In the genomic region with DNA sequence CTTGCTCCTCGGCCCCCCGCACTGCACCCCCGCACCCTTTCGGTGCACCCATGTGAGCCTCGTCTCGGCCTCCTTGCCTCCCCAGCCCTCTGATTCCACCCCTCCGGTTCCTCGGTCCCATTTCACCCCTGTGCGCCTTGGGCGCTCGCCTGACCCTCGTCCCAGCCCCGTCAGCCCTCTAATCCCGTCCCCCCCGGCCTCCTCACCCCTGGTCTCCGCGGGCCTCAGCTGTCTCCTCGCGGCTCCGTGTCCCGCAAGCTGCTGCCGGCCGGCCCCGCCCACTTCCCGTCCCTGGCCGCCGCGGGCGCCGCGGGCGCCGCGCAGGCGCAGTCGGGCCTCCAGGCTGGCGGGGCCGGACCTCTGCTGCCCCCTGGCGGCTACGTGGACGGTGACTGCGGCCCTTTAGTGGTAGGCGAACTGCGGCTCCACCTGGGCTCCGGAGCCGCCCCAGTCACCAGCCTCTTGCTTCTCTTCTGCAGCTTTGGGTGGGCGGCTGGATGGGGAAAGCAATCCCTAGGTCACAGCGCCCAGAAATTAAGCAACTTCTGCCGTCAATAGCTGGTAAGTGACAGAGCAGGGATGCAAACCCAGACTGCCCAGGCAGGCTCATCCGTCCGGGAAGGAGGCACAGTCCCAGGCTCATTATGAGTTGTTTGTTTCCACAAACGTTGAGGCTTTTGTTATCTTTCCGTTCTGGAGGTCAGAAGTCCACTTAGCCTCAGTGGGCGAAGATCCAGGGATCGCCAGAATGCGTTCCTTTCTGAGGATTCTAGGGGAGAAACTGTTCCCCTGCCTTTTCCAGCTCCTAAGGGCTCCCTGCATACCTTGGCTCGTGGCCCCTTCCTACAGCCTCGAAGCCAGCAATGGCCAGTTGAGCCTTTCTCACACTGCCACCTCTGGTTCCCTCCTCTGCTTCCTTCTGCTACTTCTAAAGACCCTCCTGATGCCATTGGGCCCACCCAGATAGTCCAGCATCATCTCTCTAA, we compare ENCODE assay signal across 8 cellular contexts. TPM values are rescaled to one million over a fixed set of nuclear protein-coding genes. Genes with fewer than 3 reads are reported as not detected.
DNase-seq lines count a peak whose midpoint lies in the region; ATAC-seq, FAIRE-seq and TF ChIP-seq lines count a peak whose summit lies in the region.

A gene with protein sequence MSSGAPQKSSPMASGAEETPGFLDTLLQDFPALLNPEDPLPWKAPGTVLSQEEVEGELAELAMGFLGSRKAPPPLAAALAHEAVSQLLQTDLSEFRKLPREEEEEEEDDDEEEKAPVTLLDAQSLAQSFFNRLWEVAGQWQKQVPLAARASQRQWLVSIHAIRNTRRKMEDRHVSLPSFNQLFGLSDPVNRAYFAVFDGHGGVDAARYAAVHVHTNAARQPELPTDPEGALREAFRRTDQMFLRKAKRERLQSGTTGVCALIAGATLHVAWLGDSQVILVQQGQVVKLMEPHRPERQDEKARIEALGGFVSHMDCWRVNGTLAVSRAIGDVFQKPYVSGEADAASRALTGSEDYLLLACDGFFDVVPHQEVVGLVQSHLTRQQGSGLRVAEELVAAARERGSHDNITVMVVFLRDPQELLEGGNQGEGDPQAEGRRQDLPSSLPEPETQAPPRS (minus strand): TSS at position 263 of the 986 bp plus-strand sequence. CDS start 6,800 bp downstream, outside the sequence.

- no peaks in the 10 kb centered on the region for H3K9me3 ChIP-seq in kidney (ENCODE audit: control insufficient read depth in 1 of 2, low read length in 2 of 2)

- peak within 1 kb of the TSS; percentile 67 to 74 for H3K4me3 ChIP-seq in kidney (ENCODE audit: low read length in 2 of 2)

- no peaks in the 10 kb centered on the region for H3K36me3 ChIP-seq in kidney (ENCODE audit: control insufficient read depth in 1 of 2, insufficient read depth in 2 of 2, low read length in 2 of 2)

- H3K4me1 ChIP-seq in kidney (ENCODE audit: control insufficient read depth in 1 of 2, insufficient read depth in 1 of 2, low read depth in 1 of 2, low read length in 2 of 2), result peaks cover 3 to 7% of the 10 kb centered on the region in 2 donors

- peak; percentile 55 for ATAC-seq in HG02870 (IDR thresholded peaks at IDR 0.05; ENCODE audit: unreplicated experiment)
- ATAC-seq in GM18861 (IDR thresholded peaks at IDR 0.05; ENCODE audit: unreplicated experiment), result no peak

- FAIRE-seq in GM12891 (lab: Jason Lieb, UNC) (peak; percentile 84), kidney (lab: Jason Lieb, UNC) (no peak)

- intact Hi-C loops in kidney (cut with DNase I), result no loop called here

- DNase-seq in GM12891 (ENCODE audit: insufficient read length, low spot score), result peak; percentile 97
- peak; percentile 84 for DNase-seq in NCI-H2227 treated with DMSO at 0.1 percent for 48 hours (lab: John Stamatoyannopoulos, UW)
- DNase-seq in activated CD4-positive, alpha-beta T cell treated with anti-CD3 and anti-CD28 coated beads for 1 hour, result peak; percentile 90
- peak; percentile 93 for DNase-seq in cerebellum (ENCODE audit: low spot score)
- peak; percentile 95 for DNase-seq in kidney
- DNase-seq in stimulated activated CD4-positive, alpha-beta T cell treated with anti-CD3 and anti-CD28 coated beads, Interleukin-15, amount 100 ng/mL, for 1 hour (ENCODE audit: low read depth in 1 of 2, low spot score in 1 of 2), result peak; percentile 90 to 91

- peak; percentile 97 for TF ChIP-seq CTCF in kidney (IDR thresholded peaks at IDR 0.05; ENCODE audit: borderline replicate concordance, extremely low read depth, insufficient read depth)

- TF ChIP-seq POLR2A in GM12891 (IDR thresholded peaks at IDR 0.05; ENCODE audit: low read depth, low read length), result no peak

- peak within 1 kb of the TSS; percentile 65 to 67 for H3K9ac ChIP-seq in kidney (ENCODE audit: low read length in 2 of 2)

- peak within 1 kb of the TSS in 1 of 2 donors; percentile 82 for H3K27ac ChIP-seq in kidney (ENCODE audit: low read depth in 2 of 2, low read length in 2 of 2)

TF ChIP-seq in GM12891, 5 proteins besides CTCF, POLR2A, EP300 and RAD21:
- no peak for TF ChIP-seq PAX5 (IDR thresholded peaks at IDR 0.05; ENCODE audit: insufficient read depth, low read length, severe bottlenecking)
- TF ChIP-seq SPI1 (IDR thresholded peaks at IDR 0.05; ENCODE audit: low read depth, low read length), result peak; percentile 59
- no peak for TF ChIP-seq POLR2AphosphoS5 (IDR thresholded peaks at IDR 0.05; ENCODE audit: low read depth, low read length)
- TF ChIP-seq TAF1 (IDR thresholded peaks at IDR 0.05; ENCODE audit: low read depth, low read length), result no peak
- TF ChIP-seq POU2F2 (IDR thresholded peaks at IDR 0.05; ENCODE audit: low read depth, low read length), result no peak

RNA-seq across cellular contexts. Expression of the gene that starts here (rescaled TPM):
- 6.3 TPM for polyA plus RNA-seq in GM12891 (2012; ENCODE audit: low read depth, missing spikeins)
- total RNA-seq in cerebellum (25.5 TPM), kidney (42.5 TPM)
- 13.8 TPM for polyA plus RNA-seq in kidney (ENCODE audit: insufficient read depth, low read depth, low replicate concordance)
